Comparison of ENCODE assay signal across 14 cellular contexts in the genomic region with DNA sequence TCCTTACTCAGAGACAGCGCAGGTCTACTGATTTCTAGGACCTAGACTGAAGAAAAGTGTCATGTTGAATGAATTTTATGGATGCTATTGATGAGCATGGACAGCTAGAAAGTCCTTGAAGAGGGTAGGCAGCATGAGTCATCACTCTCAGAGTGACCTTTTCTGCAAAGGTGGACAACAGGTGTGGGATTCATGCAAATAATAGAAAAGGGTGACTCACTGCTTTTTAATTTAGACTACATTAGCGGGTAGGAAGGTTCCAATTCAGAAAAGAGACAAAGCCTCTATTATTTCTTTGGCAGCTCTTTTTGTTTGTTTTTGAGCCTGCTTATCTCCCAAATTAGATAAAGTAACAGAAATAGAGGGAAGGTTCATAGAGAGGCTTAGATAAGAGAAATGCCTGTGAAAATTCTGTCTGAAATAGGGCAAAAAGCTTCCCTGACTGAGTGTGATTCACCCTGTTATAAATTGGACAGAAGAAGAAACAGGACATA.
A peak's percentile ranks its signal among the peaks of the same experiment; 100 is the strongest.
DNase-seq lines count a peak whose midpoint lies in the region; ATAC-seq and TF ChIP-seq lines count a peak whose summit lies in the region.
"Had no signal": no experiment of that assay in that cellular context is flagged by ENCODE, and none has a peak within 500 bp of the region (broad histone marks: within the 10 kb centered on the region; RNA-seq: fewer than 3 reads in every experiment).

No MANE protein-coding gene starts in this region.

- H3K4me3 Mint-ChIP-seq in Caco-2 (ENCODE audit: unreplicated experiment) = peak overlapping the region; percentile 59
- H3K4me3 Mint-ChIP-seq: dendritic cell treated with granulocyte-macrophage colony-stimulating factor and Interleukin-4, amounts not matched to agents 40 ng/mL and 50 ng/mL, for 4 days had no signal

- peak overlapping the region; percentile 18 for H3K27ac Mint-ChIP-seq in Caco-2 (ENCODE audit: unreplicated experiment)
- H3K27ac Mint-ChIP-seq: dendritic cell treated with granulocyte-macrophage colony-stimulating factor and Interleukin-4, amounts not matched to agents 40 ng/mL and 50 ng/mL, for 4 days had no signal

- no peak for TF ChIP-seq CTCF in Caco-2 (IDR thresholded peaks at IDR 0.05; ENCODE audit: insufficient read depth in 1 of 2, low read depth in 1 of 2, low read length in 1 of 2, severe bottlenecking in 1 of 2, unreplicated experiment in 1 of 2)

- H3K4me3 ChIP-seq in Caco-2 (ENCODE audit: low read depth, low read length) = no peak overlapping the region

- H3K9me3 ChIP-seq in Caco-2 = no peaks in the 10 kb centered on the region

- H3K27me3 Mint-ChIP-seq in Caco-2 (ENCODE audit: insufficient read depth, unreplicated experiment) = no peaks in the 10 kb centered on the region
- H3K27me3 Mint-ChIP-seq: dendritic cell treated with granulocyte-macrophage colony-stimulating factor and Interleukin-4, amounts not matched to agents 40 ng/mL and 50 ng/mL, for 4 days had no signal

- no peaks in the 10 kb centered on the region for H3K36me3 ChIP-seq in Caco-2 (ENCODE audit: control insufficient read depth, insufficient read depth, low read length)

- no peaks in the 10 kb centered on the region for H3K9me3 Mint-ChIP-seq in Caco-2 (ENCODE audit: unreplicated experiment)
- H3K9me3 Mint-ChIP-seq: dendritic cell treated with granulocyte-macrophage colony-stimulating factor and Interleukin-4, amounts not matched to agents 40 ng/mL and 50 ng/mL, for 4 days had no signal

- no peaks in the 10 kb centered on the region for H3K27me3 ChIP-seq in Caco-2 (replicated peaks; ENCODE audit: control insufficient read depth, insufficient read depth, low read length)

- H3K4me1 Mint-ChIP-seq in Caco-2 (ENCODE audit: low read depth, unreplicated experiment) = peaks cover 8% of the 10 kb centered on the region

- ATAC-seq in HG03196 (IDR thresholded peaks at IDR 0.05; ENCODE audit: unreplicated experiment) = no peak
- ATAC-seq in HG02763 (IDR thresholded peaks at IDR 0.05; ENCODE audit: unreplicated experiment) = no peak

- DNase-seq in Caco-2 (peak; percentile 53 to 69), NCI-H146 treated with DMSO at 0.1 percent for 48 hours (lab: John Stamatoyannopoulos, UW; ENCODE audit: unreplicated experiment) (peak; percentile 98), amniotic epithelial cell (ENCODE audit: low read depth) (peak; percentile 72), mucosa of gallbladder (ENCODE audit: low spot score) (peak; percentile 38), SW 1271 (lab: John Stamatoyannopoulos, UW) (no peak)
- no peak for DNase-seq in activated naive CD4-positive, alpha-beta T cell (lab: John Stamatoyannopoulos, UW)
- DNase-seq: activated CD4-positive, alpha-beta T cell treated with anti-CD3 and anti-CD28 coated beads, Interleukin-2, amount 50 U/mL, for 48 hours; activated naive CD4-positive, alpha-beta T cell treated with Interleukin-2 at 50 U/mL for 16 hours; KG1; left ventricle myocardium superior; stimulated activated CD4-positive, alpha-beta T cell treated with anti-CD3 and anti-CD28 coated beads, Interleukin-2, amount 100 ng/mL, for 48 hours had no signal

- peaks cover 67% of the 10 kb centered on the region for H3K4me1 ChIP-seq in Caco-2

- BruUV-seq in Caco-2 (replicated peaks; lab: Mats Ljungman, UMichigan) = no TSS peak

- POLR2A ChIA-PET in Caco-2 (lab: Charles Lee) = interaction anchor here (0.6 to 1.2 kb wide), 2 partner anchors 17 to 192 kb away, joined by 4 to 7 read pairs; a partner anchor contains a TSS

- CTCF ChIA-PET in Caco-2 (lab: Charles Lee) = no interaction called here

- intact Hi-C loops in Caco-2 (cut with micrococcal nuclease; ENCODE audit: unreplicated experiment) = loop anchor here (1.0 to 5.0 kb wide), 5 partner anchors 54 to 686 kb away; a partner anchor contains a TSS

- H3K36me3 Mint-ChIP-seq in Caco-2 (ENCODE audit: insufficient read depth, unreplicated experiment) = no peaks in the 10 kb centered on the region

Comparison
In these comparisons a context has a peak if more than half of its experiments do, and no peak if none do; other contexts are left out.
1. DNase-seq: peak in Caco-2 (2 of 2), NCI-H146 treated with DMSO at 0.1 percent for 48 hours (single experiment), amniotic epithelial cell (single experiment) and mucosa of gallbladder (single experiment); none in SW 1271 (0 of 2) and activated naive CD4-positive, alpha-beta T cell (0 of 4).